ENCODE assay signal across 15 cellular contexts in the genomic region with DNA sequence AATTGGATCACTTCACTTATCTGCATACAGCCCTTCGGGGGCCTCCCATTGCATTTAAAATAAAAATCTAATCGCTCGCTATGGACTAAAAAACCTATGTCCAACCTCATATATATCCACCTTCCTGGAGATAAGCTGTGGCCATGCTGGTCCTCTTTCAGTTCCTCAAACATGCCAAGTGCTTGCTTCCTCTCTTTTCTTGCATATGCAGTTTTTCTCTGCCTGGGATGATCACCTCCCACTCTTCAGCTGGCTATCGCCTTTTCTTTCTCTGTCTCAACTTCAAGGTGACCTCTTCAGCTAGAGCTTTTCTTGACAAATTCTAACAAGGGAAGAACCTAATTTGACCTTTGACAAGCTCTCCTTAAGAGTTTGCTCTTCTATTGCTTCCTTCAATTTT. TPM values are rescaled to one million over a fixed set of nuclear protein-coding genes. Genes with fewer than 3 reads are reported as not detected.
DNase-seq lines count a peak whose midpoint lies in the region; ATAC-seq and TF ChIP-seq lines count a peak whose summit lies in the region.
"Had no signal": no experiment of that assay in that cellular context is flagged by ENCODE, and none has a peak within 500 bp of the region (broad histone marks: within the 10 kb centered on the region; RNA-seq: fewer than 3 reads in every experiment).

No MANE protein-coding gene starts in this region.

- no peaks in the 10 kb centered on the region for H3K27me3 ChIP-seq in dorsolateral prefrontal cortex
- H3K27me3 ChIP-seq: right lobe of liver had no signal

- no peak overlapping the region for H3K4me3 ChIP-seq in lower leg skin (ENCODE audit: low read depth, poor library complexity, severe bottlenecking)
- peak overlapping the region in 3 of 59 donors; percentile 13 to 32 (median 21) for H3K4me3 ChIP-seq in dorsolateral prefrontal cortex

- DNase-seq in SKM-1 (lab: John Stamatoyannopoulos, UW; ENCODE audit: unreplicated experiment) = peak; percentile 70
- DNase-seq in superior temporal gyrus (ENCODE audit: extremely low spot score) = peak; percentile 40
- DNase-seq in lower leg skin (ENCODE audit: low spot score in 2 of 2) = no peak
- no peak for DNase-seq in stimulated activated CD4-positive, alpha-beta T cell treated with anti-CD3 and anti-CD28 coated beads, Interleukin-4, amount 100 ng/mL, for 4 hours
- DNase-seq in dorsolateral prefrontal cortex = no peak
- DNase-seq: activated CD8-positive, alpha-beta memory T cell treated with anti-CD3 and anti-CD28 coated beads for 24 hours; CD8-positive, alpha-beta memory T cell; H9; naive thymus-derived CD8-positive, alpha-beta T cell; right lobe of liver had no signal

- peak; percentile 52 for ATAC-seq in GM19395 (IDR thresholded peaks at IDR 0.05; ENCODE audit: unreplicated experiment)
- ATAC-seq in HG03175 (IDR thresholded peaks at IDR 0.05; ENCODE audit: unreplicated experiment) = peak; percentile 36
- ATAC-seq: naive thymus-derived CD8-positive, alpha-beta T cell had no signal

- TF ChIP-seq POLR2A in lower leg skin (IDR thresholded peaks at IDR 0.05) = no peak

- H3K27ac ChIP-seq in dorsolateral prefrontal cortex = peak overlapping the region in 2 of 59 donors; percentile 13 to 31
- H3K27ac ChIP-seq: epithelial cell of prostate, KMS-11, right lobe of liver had no signal

- WGBS in lower leg skin, 2 donors = 85 to 89% methylated on average over 4 of the region's 4 CpGs

- intact Hi-C loops in lower leg skin (cut with DNase I; ENCODE audit: low total_unique reads) (no loop called here), dorsolateral prefrontal cortex (cut with DNase I) (loop anchor here (5.0 to 10.0 kb wide), 5 partner anchors 65 to 1245 kb away; no protein-coding TSS in a partner anchor)

- TF ChIP-seq CTCF in lower leg skin (IDR thresholded peaks at IDR 0.05) (no peak), dorsolateral prefrontal cortex (IDR thresholded peaks at IDR 0.05 in 54 of 56, conservative IDR thresholded peaks at IDR 0.05 in 2 of 56; ENCODE audit: low read depth in 1 of 56, partially characterized antibody in 56 of 56) (no peak)

RNA-seq across cellular contexts. Expression of a gene that starts 5.6 kb away (rescaled TPM):
- 10 to 100 TPM; 10.1 to 21.9 (median 14.8) TPM for total RNA-seq in lower leg skin
- total RNA-seq in dorsolateral prefrontal cortex = 10 to 100 TPM; 16.1 to 42.1 (median 25.9) TPM

RNA-seq across cellular contexts. Expression of a gene that starts 56.1 kb away (rescaled TPM):
- total RNA-seq in lower leg skin (under 1 TPM in 3 of 4 donors, not detected in 1; 0.34 to 0.68 (median 0.34) TPM), dorsolateral prefrontal cortex (1 to 10 TPM in 23 of 120 experiments, under 1 TPM in 60, not detected in 37; 0.32 to 1.8 (median 0.77) TPM)
- total RNA-seq: cardiac septum; CD8-positive, alpha-beta memory T cell; H9; naive thymus-derived CD8-positive, alpha-beta T cell; right lobe of liver had no signal

Comparison
In these comparisons a context has a peak if more than half of its experiments do, and no peak if none do; other contexts are left out.
1. DNase-seq: peak in SKM-1 (single experiment) and superior temporal gyrus (single experiment); none in lower leg skin (0 of 2), stimulated activated CD4-positive, alpha-beta T cell treated with anti-CD3 and anti-CD28 coated beads, Interleukin-4, amount 100 ng/mL, for 4 hours (0 of 2) and dorsolateral prefrontal cortex (0 of 10).